Comparison of ENCODE assay signal across 13 cellular contexts in the genomic region with DNA sequence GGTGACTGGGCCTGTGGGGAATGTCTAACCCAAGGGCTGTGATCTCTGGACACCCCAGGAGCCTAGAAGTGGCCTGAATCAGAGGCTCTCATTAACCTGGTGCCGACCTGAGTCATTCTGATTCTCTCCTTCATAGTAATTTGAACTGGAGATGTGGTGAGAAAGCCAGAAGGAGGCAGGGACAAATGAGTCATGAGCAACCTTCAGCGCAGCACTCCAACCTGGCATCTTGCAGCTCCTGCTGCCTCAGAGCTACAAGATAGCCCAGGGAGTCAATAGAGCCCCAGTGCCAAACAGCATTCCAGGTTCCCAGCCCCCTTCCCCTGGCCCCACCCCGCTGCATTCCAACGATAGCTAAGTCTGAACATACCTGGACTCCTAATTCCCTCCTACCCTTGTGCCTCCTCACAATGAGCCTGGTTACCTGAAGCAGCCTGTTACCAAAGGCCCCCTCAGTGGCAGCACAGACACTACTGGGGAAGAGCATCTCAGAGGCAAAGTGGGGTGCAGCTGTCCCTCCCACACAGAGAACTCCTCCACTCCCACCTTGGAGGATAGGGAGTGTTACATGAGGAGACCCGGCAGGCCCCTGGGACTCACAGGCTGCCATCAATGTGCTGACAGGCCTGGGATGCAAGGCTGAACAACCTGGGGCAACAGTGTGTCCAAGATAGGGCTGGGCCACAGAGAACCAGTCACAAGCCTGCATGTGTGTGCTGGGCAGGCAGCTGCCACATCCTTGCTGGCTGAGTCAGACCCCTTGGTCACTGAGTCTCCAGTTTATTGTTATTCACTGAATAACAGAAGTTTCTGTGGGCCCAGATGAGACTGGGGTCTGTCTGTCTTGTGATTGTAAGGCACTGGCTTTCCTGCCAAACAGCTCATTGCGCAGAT.
DNase-seq lines count a peak whose midpoint lies in the region; ATAC-seq and TF ChIP-seq lines count a peak whose summit lies in the region.
"Had no signal": no experiment of that assay in that cellular context is flagged by ENCODE, and none has a peak within 500 bp of the region (broad histone marks: within the 10 kb centered on the region; RNA-seq: fewer than 3 reads in every experiment).

No MANE protein-coding gene starts in this region.

- H2AFZ ChIP-seq in smooth muscle cell (ENCODE audit: low read depth): no peak overlapping the region

- H3K4me3 ChIP-seq in smooth muscle cell (no peak overlapping the region), HAP-1 (no peak overlapping the region)
- H3K4me3 ChIP-seq: prostate gland had no signal

- DNase-seq in activated effector memory CD4-positive, alpha-beta T cell treated with anti-CD3 and anti-CD28 coated beads, Interleukin-2, amount 50 U/mL, for 16 hours: peak; percentile 42
- DNase-seq in activated effector memory CD4-positive, alpha-beta T cell treated with Interleukin-2 at 50 U/mL for 16 hours: no peak
- DNase-seq in foreskin melanocyte (peak; percentile 60), smooth muscle cell (lab: John Stamatoyannopoulos, UW; ENCODE audit: unreplicated experiment) (no peak), HAP-1 (ENCODE audit: low spot score in 2 of 2) (no peak), NCI-H1105 (lab: John Stamatoyannopoulos, UW) (no peak)
- no peak for DNase-seq in activated CD4-positive, alpha-beta T cell treated with anti-CD3 and anti-CD28 coated beads, Interleukin-2, amount 10 ng/mL, durations not matched to agents 24 days and 14 days
- DNase-seq: CD4-positive, CD25-positive, alpha-beta regulatory T cell; NCI-H2029 treated with DMSO at 0.1 percent for 48 hours; stimulated activated CD8-positive, alpha-beta memory T cell treated with anti-CD3 and anti-CD28 coated beads, Interleukin-4, amount 100 ng/mL, for 48 hours had no signal

- H3F3A ChIP-seq in smooth muscle cell (ENCODE audit: low read depth): no peaks in the 10 kb centered on the region

- in situ Hi-C loops in HAP-1 (cut with MboI; ENCODE audit: low sequenced_read_pairs): no loop called here

- 50% methylated on average over 6 of the region's 6 CpGs for WGBS in smooth muscle cell (ENCODE audit: low lambda C conversion rate)

- H3K4me1 Mint-ChIP-seq in activated CD4-positive, alpha-beta T cell treated with anti-CD3 and anti-CD28 coated beads, Interleukin-2, amount 10 ng/mL, durations not matched to agents 24 days and 14 days: peaks cover 12% of the 10 kb centered on the region

- H4K20me1 ChIP-seq in smooth muscle cell (ENCODE audit: low read depth): peaks cover 10% of the 10 kb centered on the region

- TF ChIP-seq CTCF in smooth muscle cell (IDR thresholded peaks at IDR 0.05; ENCODE audit: borderline replicate concordance, insufficient read depth, poor library complexity, severe bottlenecking): no peak

- no peak overlapping the region for H3K4me2 ChIP-seq in smooth muscle cell

- H3K79me2 ChIP-seq in smooth muscle cell (ENCODE audit: low read depth): no peaks in the 10 kb centered on the region

- no peak overlapping the region for H3K4me3 Mint-ChIP-seq in activated CD4-positive, alpha-beta T cell treated with anti-CD3 and anti-CD28 coated beads, Interleukin-2, amount 10 ng/mL, durations not matched to agents 24 days and 14 days

- no peaks in the 10 kb centered on the region for H3K36me3 Mint-ChIP-seq in activated CD4-positive, alpha-beta T cell treated with anti-CD3 and anti-CD28 coated beads, Interleukin-2, amount 10 ng/mL, durations not matched to agents 24 days and 14 days (ENCODE audit: low read depth)
- H3K36me3 Mint-ChIP-seq: CD4-positive, CD25-positive, alpha-beta regulatory T cell had no signal

- H3K27me3 ChIP-seq in smooth muscle cell (ENCODE audit: low read depth) (peaks cover 66% of the 10 kb centered on the region), HAP-1 (ENCODE audit: low read depth) (peaks cover 53% of the 10 kb centered on the region)

- peaks cover 69% of the 10 kb centered on the region for H3K27me3 Mint-ChIP-seq in activated CD4-positive, alpha-beta T cell treated with anti-CD3 and anti-CD28 coated beads, Interleukin-2, amount 10 ng/mL, durations not matched to agents 24 days and 14 days

- H3K9me3 ChIP-seq in smooth muscle cell (replicated peaks; ENCODE audit: low read depth): no peaks in the 10 kb centered on the region
- no peaks in the 10 kb centered on the region for H3K9me3 ChIP-seq in HAP-1
- H3K9me3 ChIP-seq: prostate gland had no signal

- peak; percentile 84 for ATAC-seq in SK-N-SH treated with all-trans-retinoic acid at 6 μM for 48 hours

- peak overlapping the region; percentile 66 for H3K27ac ChIP-seq in smooth muscle cell (ENCODE audit: low read depth)
- H3K27ac ChIP-seq: prostate gland had no signal

- H3K27ac Mint-ChIP-seq in activated CD4-positive, alpha-beta T cell treated with anti-CD3 and anti-CD28 coated beads, Interleukin-2, amount 10 ng/mL, durations not matched to agents 24 days and 14 days: no peak overlapping the region
- H3K27ac Mint-ChIP-seq: activated naive CD4-positive, alpha-beta T cell treated with anti-CD3 and anti-CD28 coated beads, Interleukin-2, amount 50 U/mL, for 24 hours; CD4-positive, CD25-positive, alpha-beta regulatory T cell had no signal

- H3K36me3 ChIP-seq in smooth muscle cell (ENCODE audit: low read depth): no peaks in the 10 kb centered on the region
- no peaks in the 10 kb centered on the region for H3K36me3 ChIP-seq in HAP-1 (replicated peaks)
- H3K36me3 ChIP-seq: prostate gland had no signal

- peak overlapping the region; percentile 40 for H3K9ac ChIP-seq in smooth muscle cell (ENCODE audit: low read depth)

- intact Hi-C loops in activated CD4-positive, alpha-beta T cell treated with anti-CD3 and anti-CD28 coated beads, Interleukin-2, amount 10 ng/mL, durations not matched to agents 24 days and 14 days (cut with micrococcal nuclease): no loop called here

- peaks cover 12% of the 10 kb centered on the region for H3K4me1 ChIP-seq in smooth muscle cell (ENCODE audit: low read depth)
- H3K4me1 ChIP-seq in HAP-1: no peaks in the 10 kb centered on the region
- H3K4me1 ChIP-seq: prostate gland had no signal

- H3K9me3 Mint-ChIP-seq in activated CD4-positive, alpha-beta T cell treated with anti-CD3 and anti-CD28 coated beads, Interleukin-2, amount 10 ng/mL, durations not matched to agents 24 days and 14 days: no peaks in the 10 kb centered on the region
- H3K9me3 Mint-ChIP-seq: activated naive CD4-positive, alpha-beta T cell treated with anti-CD3 and anti-CD28 coated beads, Interleukin-2, amount 50 U/mL, for 24 hours had no signal

TF ChIP-seq in SK-N-SH treated with all-trans-retinoic acid at 6 μM for 48 hours, 23 proteins besides CTCF, POLR2A, EP300 and RAD21 (continues in another document):
- TF ChIP-seq TCF4 (CRISPR knock-in tag; IDR thresholded peaks at IDR 0.05; ENCODE audit: borderline replicate concordance) (no peak), BACH2 (CRISPR knock-in tag; IDR thresholded peaks at IDR 0.05; ENCODE audit: borderline replicate concordance) (no peak), ZC3H10 (CRISPR knock-in tag; IDR thresholded peaks at IDR 0.05) (no peak), CSRNP3 (CRISPR knock-in tag; IDR thresholded peaks at IDR 0.05) (no peak), SNAI2 (CRISPR knock-in tag; IDR thresholded peaks at IDR 0.05) (no peak), OSR1 (CRISPR knock-in tag; IDR thresholded peaks at IDR 0.05) (no peak), TOX (CRISPR knock-in tag; IDR thresholded peaks at IDR 0.05; ENCODE audit: borderline replicate concordance) (no peak), ZNF70 (CRISPR knock-in tag; IDR thresholded peaks at IDR 0.05) (no peak), RARB (CRISPR knock-in tag; IDR thresholded peaks at IDR 0.05) (no peak), ISL1 (CRISPR knock-in tag; IDR thresholded peaks at IDR 0.05) (no peak), ZNF8 (CRISPR knock-in tag; IDR thresholded peaks at IDR 0.05) (no peak)
- TF ChIP-seq, protein P1, sequence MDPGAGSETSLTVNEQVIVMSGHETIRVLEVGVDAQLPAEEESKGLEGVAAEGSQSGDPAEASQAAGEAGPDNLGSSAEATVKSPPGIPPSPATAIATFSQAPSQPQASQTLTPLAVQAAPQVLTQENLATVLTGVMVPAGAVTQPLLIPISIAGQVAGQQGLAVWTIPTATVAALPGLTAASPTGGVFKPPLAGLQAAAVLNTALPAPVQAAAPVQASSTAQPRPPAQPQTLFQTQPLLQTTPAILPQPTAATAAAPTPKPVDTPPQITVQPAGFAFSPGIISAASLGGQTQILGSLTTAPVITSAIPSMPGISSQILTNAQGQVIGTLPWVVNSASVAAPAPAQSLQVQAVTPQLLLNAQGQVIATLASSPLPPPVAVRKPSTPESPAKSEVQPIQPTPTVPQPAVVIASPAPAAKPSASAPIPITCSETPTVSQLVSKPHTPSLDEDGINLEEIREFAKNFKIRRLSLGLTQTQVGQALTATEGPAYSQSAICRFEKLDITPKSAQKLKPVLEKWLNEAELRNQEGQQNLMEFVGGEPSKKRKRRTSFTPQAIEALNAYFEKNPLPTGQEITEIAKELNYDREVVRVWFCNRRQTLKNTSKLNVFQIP (CRISPR knock-in tag; IDR thresholded peaks at IDR 0.05; ENCODE audit: borderline replicate concordance, low read depth): no peak

Comparison
In these comparisons a context has a peak if more than half of its experiments do, and no peak if none do; other contexts are left out.
1. DNase-seq: peak in activated effector memory CD4-positive, alpha-beta T cell treated with anti-CD3 and anti-CD28 coated beads, Interleukin-2, amount 50 U/mL, for 16 hours (single experiment) and foreskin melanocyte (single experiment); none in activated effector memory CD4-positive, alpha-beta T cell treated with Interleukin-2 at 50 U/mL for 16 hours (single experiment), smooth muscle cell (single experiment), HAP-1 (0 of 2), activated CD4-positive, alpha-beta T cell treated with anti-CD3 and anti-CD28 coated beads, Interleukin-2, amount 10 ng/mL, durations not matched to agents 24 days and 14 days (single experiment) and NCI-H1105 (single experiment).